Comparison of ENCODE assay signal across 8 cellular contexts in the genomic region with DNA sequence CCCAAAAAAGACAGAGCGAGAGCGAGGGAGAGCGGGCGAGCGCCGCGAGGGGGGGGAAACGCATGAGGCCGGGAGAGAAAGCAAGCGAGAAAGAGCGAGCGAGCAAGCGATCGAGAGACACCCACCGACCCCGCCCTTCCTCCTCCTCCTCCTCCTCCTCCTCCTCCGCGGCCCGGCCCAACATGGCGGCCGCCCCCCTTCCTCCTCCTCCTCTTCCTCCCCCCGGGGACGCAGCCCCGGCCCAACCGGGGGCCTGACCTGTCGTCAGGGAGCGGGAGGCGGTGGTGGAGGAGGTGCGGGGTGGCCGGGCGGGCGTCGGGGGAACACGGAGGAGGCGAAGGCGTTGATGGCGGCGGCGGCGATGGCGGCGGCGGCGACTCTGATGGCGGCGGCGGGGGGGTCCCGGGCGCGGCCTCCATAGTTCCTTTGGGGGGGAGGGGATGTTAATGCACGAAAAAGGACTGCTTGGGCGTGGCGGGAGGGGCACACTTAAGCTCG. TPM values are rescaled to one million over a fixed set of nuclear protein-coding genes. Genes with fewer than 3 reads are reported as not detected.
DNase-seq lines count a peak whose midpoint lies in the region; ATAC-seq and TF ChIP-seq lines count a peak whose summit lies in the region.

No MANE protein-coding gene starts in this region.

- peaks cover 45% of the 10 kb centered on the region for H3K36me3 Mint-ChIP-seq in activated T-helper 2 cell treated with anti-CD3 and anti-CD28 coated beads, Interferon-gamma antibody, Interleukin-2, Interleukin-4, amounts not matched to agents 10 μg/mL and 5 μg/mL and 100 μg/mL, durations not matched to agents 14 hours and 24 hours and 36 hours (ENCODE audit: low read depth)
- H3K36me3 Mint-ChIP-seq in natural killer cell treated with Interleukin-12 subunit alpha and Interleukin-12 subunit beta and Interleukin-15 and Interleukin-18, amount 100 ng/mL, for 72 hours = peaks cover 26% of the 10 kb centered on the region

- H3K27me3 Mint-ChIP-seq in activated T-helper 2 cell treated with anti-CD3 and anti-CD28 coated beads, Interferon-gamma antibody, Interleukin-2, Interleukin-4, amounts not matched to agents 10 μg/mL and 5 μg/mL and 100 μg/mL, durations not matched to agents 14 hours and 24 hours and 36 hours (ENCODE audit: low read depth) = no peaks in the 10 kb centered on the region
- H3K27me3 Mint-ChIP-seq in natural killer cell treated with Interleukin-12 subunit alpha and Interleukin-12 subunit beta and Interleukin-15 and Interleukin-18, amount 100 ng/mL, for 72 hours = no peaks in the 10 kb centered on the region

- peak; percentile 49 to 58 for ATAC-seq in natural killer cell treated with Interleukin-12 subunit alpha and Interleukin-12 subunit beta and Interleukin-15 and Interleukin-18, amount 100 ng/mL, for 72 hours

- intact Hi-C loops in activated T-helper 2 cell treated with anti-CD3 and anti-CD28 coated beads, Interferon-gamma antibody, Interleukin-2, Interleukin-4, amounts not matched to agents 10 μg/mL and 5 μg/mL and 100 μg/mL, durations not matched to agents 14 hours and 24 hours and 36 hours (cut with micrococcal nuclease) = loop anchor here (2.0 kb wide), 4 partner anchors 63 to 325 kb away; a partner anchor contains a TSS

- H3K4me1 Mint-ChIP-seq in activated T-helper 2 cell treated with anti-CD3 and anti-CD28 coated beads, Interferon-gamma antibody, Interleukin-2, Interleukin-4, amounts not matched to agents 10 μg/mL and 5 μg/mL and 100 μg/mL, durations not matched to agents 14 hours and 24 hours and 36 hours (ENCODE audit: low read depth) = peaks cover 36% of the 10 kb centered on the region
- peaks cover 42 to 45% of the 10 kb centered on the region in 2 donors for H3K4me1 Mint-ChIP-seq in natural killer cell treated with Interleukin-12 subunit alpha and Interleukin-12 subunit beta and Interleukin-15 and Interleukin-18, amount 100 ng/mL, for 72 hours (ENCODE audit: low read depth in 2 of 2)

- DNase-seq in AG09319 (ENCODE audit: extremely low read depth, low read depth) (peak; percentile 84), GM19238 (ENCODE audit: insufficient read length, low spot score) (peak; percentile 49), RPMI7951 (ENCODE audit: low read depth) (peak; percentile 90), fibroblast of pulmonary artery (ENCODE audit: low read depth) (peak; percentile 88)
- peak; percentile 82 for DNase-seq in activated T-helper 2 cell treated with anti-CD3 and anti-CD28 coated beads, Interferon-gamma antibody, Interleukin-2, Interleukin-4, amounts not matched to agents 10 μg/mL and 5 μg/mL and 100 μg/mL, durations not matched to agents 14 hours and 24 hours and 36 hours (ENCODE audit: low spot score)
- DNase-seq in natural killer cell treated with Interleukin-12 subunit alpha and Interleukin-12 subunit beta and Interleukin-15 and Interleukin-18, amount 100 ng/mL, for 72 hours (ENCODE audit: low spot score) = peak; percentile 92
- peak; percentile 84 for DNase-seq in stimulated activated naive CD4-positive, alpha-beta T cell treated with Interleukin-2 at 50 U/mL for 16 hours (lab: John Stamatoyannopoulos, UW)

- no peaks in the 10 kb centered on the region for H3K9me3 Mint-ChIP-seq in activated T-helper 2 cell treated with anti-CD3 and anti-CD28 coated beads, Interferon-gamma antibody, Interleukin-2, Interleukin-4, amounts not matched to agents 10 μg/mL and 5 μg/mL and 100 μg/mL, durations not matched to agents 14 hours and 24 hours and 36 hours
- H3K9me3 Mint-ChIP-seq in natural killer cell treated with Interleukin-12 subunit alpha and Interleukin-12 subunit beta and Interleukin-15 and Interleukin-18, amount 100 ng/mL, for 72 hours = no peaks in the 10 kb centered on the region

- H3K27ac Mint-ChIP-seq in activated T-helper 2 cell treated with anti-CD3 and anti-CD28 coated beads, Interferon-gamma antibody, Interleukin-2, Interleukin-4, amounts not matched to agents 10 μg/mL and 5 μg/mL and 100 μg/mL, durations not matched to agents 14 hours and 24 hours and 36 hours = peak overlapping the region; percentile 99
- peak overlapping the region; percentile 98 to 100 for H3K27ac Mint-ChIP-seq in natural killer cell treated with Interleukin-12 subunit alpha and Interleukin-12 subunit beta and Interleukin-15 and Interleukin-18, amount 100 ng/mL, for 72 hours

- peak overlapping the region; percentile 98 for H3K4me3 ChIP-seq in fibroblast of pulmonary artery (replicated peaks; ENCODE audit: low read depth, low read length)

- TF ChIP-seq EP300 in Ishikawa (IDR thresholded peaks at IDR 0.05; ENCODE audit: borderline replicate concordance) = no peak; the same call in 1 of the 2 replicates

- H3K4me3 Mint-ChIP-seq in activated T-helper 2 cell treated with anti-CD3 and anti-CD28 coated beads, Interferon-gamma antibody, Interleukin-2, Interleukin-4, amounts not matched to agents 10 μg/mL and 5 μg/mL and 100 μg/mL, durations not matched to agents 14 hours and 24 hours and 36 hours (ENCODE audit: low read depth) = peak overlapping the region; percentile 95
- H3K4me3 Mint-ChIP-seq in natural killer cell treated with Interleukin-12 subunit alpha and Interleukin-12 subunit beta and Interleukin-15 and Interleukin-18, amount 100 ng/mL, for 72 hours = peak overlapping the region; percentile 98

- TF ChIP-seq CTCF in AG09319 (IDR thresholded peaks at IDR 0.05; ENCODE audit: low read depth, low read length) (no peak), fibroblast of pulmonary artery (IDR thresholded peaks at IDR 0.05; ENCODE audit: low read length, missing control alignments) (no peak)

- TF ChIP-seq RAD21 in Ishikawa (IDR thresholded peaks at IDR 0.05; ENCODE audit: low read depth) = no peak

TF ChIP-seq in Ishikawa, 13 proteins besides CTCF, POLR2A, EP300 and RAD21:
- TF ChIP-seq FOXM1 (IDR thresholded peaks at IDR 0.05; ENCODE audit: borderline replicate concordance, low read depth) (no peak), TAF1 (IDR thresholded peaks at IDR 0.05; ENCODE audit: low read depth) (peak; percentile 70), NFIC (IDR thresholded peaks at IDR 0.05) (0 out of 2 replicates have a peak, but pooled peaks have one; percentile 0), YY1 (IDR thresholded peaks at IDR 0.05; ENCODE audit: low read depth) (peak; percentile 93), EGR1 (IDR thresholded peaks at IDR 0.05) (peak; percentile 76), CEBPB (IDR thresholded peaks at IDR 0.05) (no peak), ZBTB7A (IDR thresholded peaks at IDR 0.05; ENCODE audit: low read depth) (peak; percentile 44; the same call in 1 of the 2 replicates), CREB1 (IDR thresholded peaks at IDR 0.05; ENCODE audit: low read depth) (no peak), TEAD4 (IDR thresholded peaks at IDR 0.05) (0 out of 2 replicates have a peak, but pooled peaks have one; percentile 22), TCF12 (IDR thresholded peaks at IDR 0.05; ENCODE audit: low read depth) (no peak)
- TF ChIP-seq, protein P1, sequence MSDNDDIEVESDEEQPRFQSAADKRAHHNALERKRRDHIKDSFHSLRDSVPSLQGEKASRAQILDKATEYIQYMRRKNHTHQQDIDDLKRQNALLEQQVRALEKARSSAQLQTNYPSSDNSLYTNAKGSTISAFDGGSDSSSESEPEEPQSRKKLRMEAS (IDR thresholded peaks at IDR 0.05) = peak; percentile 42; the same call in 1 of the 2 replicates
- TF ChIP-seq, protein P2, sequence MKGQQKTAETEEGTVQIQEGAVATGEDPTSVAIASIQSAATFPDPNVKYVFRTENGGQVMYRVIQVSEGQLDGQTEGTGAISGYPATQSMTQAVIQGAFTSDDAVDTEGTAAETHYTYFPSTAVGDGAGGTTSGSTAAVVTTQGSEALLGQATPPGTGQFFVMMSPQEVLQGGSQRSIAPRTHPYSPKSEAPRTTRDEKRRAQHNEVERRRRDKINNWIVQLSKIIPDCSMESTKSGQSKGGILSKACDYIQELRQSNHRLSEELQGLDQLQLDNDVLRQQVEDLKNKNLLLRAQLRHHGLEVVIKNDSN (IDR thresholded peaks at IDR 0.05) = no peak
- TF ChIP-seq, protein P3, sequence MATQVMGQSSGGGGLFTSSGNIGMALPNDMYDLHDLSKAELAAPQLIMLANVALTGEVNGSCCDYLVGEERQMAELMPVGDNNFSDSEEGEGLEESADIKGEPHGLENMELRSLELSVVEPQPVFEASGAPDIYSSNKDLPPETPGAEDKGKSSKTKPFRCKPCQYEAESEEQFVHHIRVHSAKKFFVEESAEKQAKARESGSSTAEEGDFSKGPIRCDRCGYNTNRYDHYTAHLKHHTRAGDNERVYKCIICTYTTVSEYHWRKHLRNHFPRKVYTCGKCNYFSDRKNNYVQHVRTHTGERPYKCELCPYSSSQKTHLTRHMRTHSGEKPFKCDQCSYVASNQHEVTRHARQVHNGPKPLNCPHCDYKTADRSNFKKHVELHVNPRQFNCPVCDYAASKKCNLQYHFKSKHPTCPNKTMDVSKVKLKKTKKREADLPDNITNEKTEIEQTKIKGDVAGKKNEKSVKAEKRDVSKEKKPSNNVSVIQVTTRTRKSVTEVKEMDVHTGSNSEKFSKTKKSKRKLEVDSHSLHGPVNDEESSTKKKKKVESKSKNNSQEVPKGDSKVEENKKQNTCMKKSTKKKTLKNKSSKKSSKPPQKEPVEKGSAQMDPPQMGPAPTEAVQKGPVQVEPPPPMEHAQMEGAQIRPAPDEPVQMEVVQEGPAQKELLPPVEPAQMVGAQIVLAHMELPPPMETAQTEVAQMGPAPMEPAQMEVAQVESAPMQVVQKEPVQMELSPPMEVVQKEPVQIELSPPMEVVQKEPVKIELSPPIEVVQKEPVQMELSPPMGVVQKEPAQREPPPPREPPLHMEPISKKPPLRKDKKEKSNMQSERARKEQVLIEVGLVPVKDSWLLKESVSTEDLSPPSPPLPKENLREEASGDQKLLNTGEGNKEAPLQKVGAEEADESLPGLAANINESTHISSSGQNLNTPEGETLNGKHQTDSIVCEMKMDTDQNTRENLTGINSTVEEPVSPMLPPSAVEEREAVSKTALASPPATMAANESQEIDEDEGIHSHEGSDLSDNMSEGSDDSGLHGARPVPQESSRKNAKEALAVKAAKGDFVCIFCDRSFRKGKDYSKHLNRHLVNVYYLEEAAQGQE (IDR thresholded peaks at IDR 0.05; ENCODE audit: low read depth) = no peak

RNA-seq across cellular contexts. Expression of a gene that starts 1.4 kb away (rescaled TPM):
- total RNA-seq in RPMI7951 (2014; rRNA removed; shearing (Covaris generic)) = 6.7 and 7.4 TPM in 2 replicates
- 97.1 and 104 TPM in 2 replicates for total RNA-seq in activated T-helper 2 cell treated with anti-CD3 and anti-CD28 coated beads, Interferon-gamma antibody, Interleukin-2, Interleukin-4, amounts not matched to agents 10 μg/mL and 5 μg/mL and 100 μg/mL, durations not matched to agents 14 hours and 24 hours and 36 hours
- total RNA-seq in natural killer cell treated with Interleukin-12 subunit alpha and Interleukin-12 subunit beta and Interleukin-15 and Interleukin-18, amount 100 ng/mL, for 72 hours = 100 to 1,000 TPM; 150 to 169 TPM

RNA-seq across cellular contexts. Expression of a gene that starts 18.4 kb away (rescaled TPM):
- total RNA-seq in RPMI7951 (2014; rRNA removed; shearing (Covaris generic)) = 251 and 272 TPM in 2 replicates
- total RNA-seq in activated T-helper 2 cell treated with anti-CD3 and anti-CD28 coated beads, Interferon-gamma antibody, Interleukin-2, Interleukin-4, amounts not matched to agents 10 μg/mL and 5 μg/mL and 100 μg/mL, durations not matched to agents 14 hours and 24 hours and 36 hours = 151 and 154 TPM in 2 replicates
- 100 to 1,000 TPM in 1 of 2 donors, 10 to 100 TPM in 1; 95.6 to 158 TPM for total RNA-seq in natural killer cell treated with Interleukin-12 subunit alpha and Interleukin-12 subunit beta and Interleukin-15 and Interleukin-18, amount 100 ng/mL, for 72 hours

Comparison
In these comparisons a context has a peak if more than half of its experiments do, and no peak if none do; other contexts are left out.
1. Peak in every context shown above with its lines: DNase-seq, ATAC-seq and H3K4me3 ChIP-seq.
2. RNA of a gene that starts 1.4 kb away (total RNA-seq): 150 to 169 TPM in natural killer cell treated with Interleukin-12 subunit alpha and Interleukin-12 subunit beta and Interleukin-15 and Interleukin-18, amount 100 ng/mL, for 72 hours and 97.1 to 104 TPM in activated T-helper 2 cell treated with anti-CD3 and anti-CD28 coated beads, Interferon-gamma antibody, Interleukin-2, Interleukin-4, amounts not matched to agents 10 μg/mL and 5 μg/mL and 100 μg/mL, durations not matched to agents 14 hours and 24 hours and 36 hours; 6.7 to 7.4 TPM in RPMI7951; every median in the first group is over 10 times any median in the second.